In genomic region chr7:32941181-32941995, GRCh38 we compare ENCODE assay signal across 8 cellular contexts. TPM values are rescaled to one million over a fixed set of nuclear protein-coding genes. Genes with fewer than 3 reads are reported as not detected.
DNase-seq lines count a peak whose midpoint lies in the region; ATAC-seq and TF ChIP-seq lines count a peak whose summit lies in the region.

No MANE protein-coding gene starts in this region.

- no peaks in the 10 kb centered on the region for H3K36me3 ChIP-seq in gastroesophageal sphincter
- H3K36me3 ChIP-seq in skeletal muscle satellite cell (ENCODE audit: insufficient read depth, low read length), result no peaks in the 10 kb centered on the region

- ATAC-seq in SK-N-SH treated with all-trans-retinoic acid at 6 μM for 48 hours (peak; percentile 2; the same call in 2 of the 3 replicates), gastroesophageal sphincter (no peak), GM19452 (IDR thresholded peaks at IDR 0.05; ENCODE audit: unreplicated experiment) (no peak)

- peak overlapping the region; percentile 88 to 96 (median 94) for H3K27ac ChIP-seq in gastroesophageal sphincter

- DNase-seq in NCI-H1436 (lab: John Stamatoyannopoulos, UW) (peak; percentile 34), NCI-H1436 treated with DMSO at 0.1 percent for 48 hours (lab: John Stamatoyannopoulos, UW) (no peak), hepatic stellate cell (ENCODE audit: low spot score) (no peak), ureter (ENCODE audit: low spot score) (no peak)

- H3K4me2 ChIP-seq in skeletal muscle satellite cell (ENCODE audit: low read length), result peak overlapping the region; percentile 87

- 7 to 11% methylated on average over 9 of the region's 9 CpGs for WGBS in gastroesophageal sphincter (ENCODE audit: low coverage in 1 of 2), 2 donors

- H3K9ac ChIP-seq in skeletal muscle satellite cell (ENCODE audit: low read depth, low read length), result peak overlapping the region; percentile 87

- H3K27me3 ChIP-seq in gastroesophageal sphincter (no peaks in the 10 kb centered on the region), skeletal muscle satellite cell (ENCODE audit: control insufficient read depth, insufficient read depth, low read length) (no peaks in the 10 kb centered on the region)

- H3K4me1 ChIP-seq in gastroesophageal sphincter (peaks cover 5 to 58% (median 21%) of the 10 kb centered on the region in 3 donors), skeletal muscle satellite cell (ENCODE audit: control insufficient read depth, insufficient read depth, low read length) (peaks cover 11% of the 10 kb centered on the region)

- H3K9me3 ChIP-seq in gastroesophageal sphincter (no peaks in the 10 kb centered on the region), skeletal muscle satellite cell (replicated peaks; ENCODE audit: low read length) (no peaks in the 10 kb centered on the region)

- no peak for TF ChIP-seq CTCF in gastroesophageal sphincter (IDR thresholded peaks at IDR 0.05)

- H3K4me3 ChIP-seq in gastroesophageal sphincter, result peak overlapping the region; percentile 74 to 76
- peak overlapping the region; percentile 88 for H3K4me3 ChIP-seq in skeletal muscle satellite cell (ENCODE audit: low read length)

- TF ChIP-seq EP300 in gastroesophageal sphincter (IDR thresholded peaks at IDR 0.05), result no peak

- TF ChIP-seq POLR2A in gastroesophageal sphincter (IDR thresholded peaks at IDR 0.05), result no peak

TF ChIP-seq in SK-N-SH treated with all-trans-retinoic acid at 6 μM for 48 hours, 23 proteins besides CTCF, POLR2A, EP300 and RAD21:
- TF ChIP-seq ZNF70 (CRISPR knock-in tag; IDR thresholded peaks at IDR 0.05) (no peak), GLIS3 (CRISPR knock-in tag; IDR thresholded peaks at IDR 0.05) (no peak), ZNF8 (CRISPR knock-in tag; IDR thresholded peaks at IDR 0.05) (no peak), TSHZ2 (CRISPR knock-in tag; IDR thresholded peaks at IDR 0.05) (no peak), PATZ1 (CRISPR knock-in tag; IDR thresholded peaks at IDR 0.05; ENCODE audit: borderline replicate concordance) (no peak)

RNA-seq across cellular contexts. Expression of gene FKBP9, which starts 15.9 kb away (rescaled TPM):
- total RNA-seq in gastroesophageal sphincter (100 to 1,000 TPM in 3 of 4 donors, 10 to 100 TPM in 1; 94.8 to 141 (median 135) TPM), ureter (87.2 TPM)
- total RNA-seq in skeletal muscle satellite cell (2012; rRNA removed), result 173 and 235 TPM in 2 replicates

RNA-seq across cellular contexts. Expression of gene KBTBD2, which starts 49.8 kb away (rescaled TPM):
- total RNA-seq in gastroesophageal sphincter (10 to 100 TPM; 31.2 to 64.6 (median 37.4) TPM), ureter (29.4 TPM)
- total RNA-seq in skeletal muscle satellite cell (2012; rRNA removed), result 14.2 and 24.9 TPM in 2 replicates
